In the genomic region with DNA sequence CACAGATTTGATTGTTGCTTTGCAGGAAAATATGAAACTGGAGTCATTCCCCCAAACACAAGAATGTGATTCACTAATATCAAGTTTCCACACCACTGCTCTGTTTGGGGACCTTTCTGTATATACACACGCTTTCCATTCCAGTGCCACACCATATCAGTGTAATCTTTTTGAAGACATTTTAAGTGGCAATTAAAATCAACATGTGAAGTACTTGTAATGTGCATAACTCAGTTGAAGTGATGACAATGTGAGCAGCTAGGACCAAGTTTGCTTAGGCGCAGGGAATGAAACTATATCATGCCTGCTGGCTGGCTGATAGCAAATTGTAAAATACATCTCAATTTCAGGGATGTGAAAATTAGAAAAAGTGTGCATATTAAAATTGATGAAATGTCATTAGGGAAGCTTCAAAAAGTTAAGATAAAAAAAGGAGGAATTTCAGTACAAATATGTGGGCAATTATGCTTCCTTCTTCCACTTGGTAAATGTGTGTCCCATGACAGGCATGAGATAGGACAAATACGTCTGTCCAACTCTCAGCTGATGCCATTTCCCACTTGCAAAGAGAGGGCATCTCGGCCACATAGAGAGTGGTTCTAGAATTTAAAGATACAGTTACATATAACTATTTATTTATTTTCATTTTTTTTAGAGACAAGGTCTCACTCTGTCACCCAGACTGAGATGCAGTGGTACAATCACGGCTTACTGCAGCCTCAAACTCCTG, we compare ENCODE assay signal across 19 cellular contexts.
DNase-seq lines count a peak whose midpoint lies in the region; ATAC-seq and FAIRE-seq lines count a peak whose summit lies in the region.
"Had no signal": no experiment of that assay in that cellular context is flagged by ENCODE, and none has a peak within 500 bp of the region (broad histone marks: within the 10 kb centered on the region; RNA-seq: fewer than 3 reads in every experiment).

No MANE protein-coding gene starts in this region.

- no peak for FAIRE-seq in HTR-8/SVneo (lab: Jason Lieb, UNC)
- FAIRE-seq: GM12892, H54, HepG2 had no signal

- intact Hi-C loops in head of caudate nucleus (cut with DNase I): no loop called here

- no peak for ATAC-seq in GM19328 (IDR thresholded peaks at IDR 0.05; ENCODE audit: unreplicated experiment)
- ATAC-seq: HepG2, PC-3 had no signal

- DNase-seq in DMS53 (lab: John Stamatoyannopoulos, UW) (peak; percentile 40), DMS53 treated with DMSO at 0.1 percent for 48 hours (lab: John Stamatoyannopoulos, UW; ENCODE audit: unreplicated experiment) (no peak), NCI-H187 treated with DMSO at 0.1 percent for 48 hours (lab: John Stamatoyannopoulos, UW) (peak; percentile 75), NCI-H524 treated with DMSO at 0.1 percent for 48 hours (lab: John Stamatoyannopoulos, UW) (peak; percentile 3), retina (peak; percentile 56), head of caudate nucleus (no peak), HTR-8/SVneo (ENCODE audit: insufficient read length, low spot score) (no peak)
- DNase-seq: DMS 273 treated with DMSO at 0.1 percent for 48 hours, KBM-7, NCI-H1694 treated with DMSO at 0.1 percent for 48 hours, NCI-H2171 treated with DMSO at 0.1 percent for 48 hours, NCI-H446, NCI-H748 treated with DMSO at 0.1 percent for 48 hours, PC-3, RPMI8226 had no signal

Comparison
In these comparisons a context has a peak if more than half of its experiments do, and no peak if none do; other contexts are left out.
1. DNase-seq: peak in DMS53 (single experiment), NCI-H187 treated with DMSO at 0.1 percent for 48 hours (single experiment), NCI-H524 treated with DMSO at 0.1 percent for 48 hours (single experiment) and retina (single experiment); none in DMS53 treated with DMSO at 0.1 percent for 48 hours (single experiment), head of caudate nucleus (0 of 42) and HTR-8/SVneo (single experiment).